Comparison of ENCODE assay signal across 21 cellular contexts in the genomic region with DNA sequence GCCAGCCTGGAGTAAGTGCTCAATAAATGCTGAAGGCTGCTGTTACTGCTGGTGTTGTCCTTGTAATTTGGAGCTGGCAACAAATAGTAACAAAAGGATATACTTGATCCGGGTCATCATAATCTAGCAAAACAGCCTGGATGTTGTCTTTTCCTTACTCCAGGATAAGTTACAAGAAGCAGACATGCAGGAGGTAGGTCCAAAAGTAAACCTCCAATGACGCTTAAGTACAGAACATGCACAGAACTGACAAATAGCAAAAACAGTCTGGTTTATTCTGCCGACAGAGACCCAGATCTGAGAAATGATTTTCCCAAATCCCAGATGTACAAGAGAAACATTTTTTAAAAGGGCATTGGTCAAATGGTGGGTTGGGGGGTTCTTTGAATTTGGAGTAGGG.
"Had no signal": no experiment of that assay in that cellular context is flagged by ENCODE, and none has a peak within 500 bp of the region (broad histone marks: within the 10 kb centered on the region; RNA-seq: fewer than 3 reads in every experiment).

No MANE protein-coding gene starts in this region.

- H3K9me3 ChIP-seq: colonic mucosa, right lobe of liver, thyroid gland, upper lobe of right lung had no signal

- H3K27me3 ChIP-seq: colonic mucosa, right lobe of liver, thyroid gland, upper lobe of right lung had no signal

- ATAC-seq: activated naive CD8-positive, alpha-beta T cell treated with anti-CD3 and anti-CD28 coated beads, Interleukin-2, amount 50 U/mL, for 24 hours; activated T-cell treated with anti-CD3 and anti-CD28 coated beads, Interleukin-2, amount 50 U/mL, for 4 hours; left colon; natural killer cell treated with Interleukin-12 subunit alpha and Interleukin-12 subunit beta and Interleukin-15 and Interleukin-18, amount 100 ng/mL, for 72 hours; right lobe of liver; stimulated activated effector memory CD8-positive, alpha-beta T cell treated with anti-CD3 and anti-CD28 coated beads, Interleukin-12 subunit alpha, Interleukin-12 subunit beta, amount 100 ng/mL, for 72 hours; stimulated activated naive CD8-positive, alpha-beta T cell treated with anti-CD3 and anti-CD28 coated beads, Interleukin-15, amount 100 ng/mL, for 72 hours; upper lobe of right lung had no signal

- H3K36me3 ChIP-seq: colonic mucosa, right lobe of liver, thyroid gland, upper lobe of right lung had no signal

- DNase-seq: activated CD4-positive, alpha-beta memory T cell treated with anti-CD3 and anti-CD28 coated beads for 36 hours; activated CD4-positive, alpha-beta T cell treated with anti-CD3 and anti-CD28 coated beads, Interleukin-2, amount 10 ng/mL, durations not matched to agents 24 days and 14 days; activated CD4-positive, CD25-positive, alpha-beta regulatory T cell treated with anti-CD3 and anti-CD28 coated beads, Interleukin-2, amount 50 U/mL, for 72 hours; activated CD8-positive, alpha-beta memory T cell treated with anti-CD3 and anti-CD28 coated beads, Interleukin-2, amount 50 U/mL, for 4 hours; activated naive CD8-positive, alpha-beta T cell treated with anti-CD3 and anti-CD28 coated beads, Interleukin-2, amount 50 U/mL, for 24 hours; activated T-cell treated with anti-CD3 and anti-CD28 coated beads, Interleukin-2, amount 50 U/mL, for 4 hours; colonic mucosa; effector CD8-positive, alpha-beta T cell; head of caudate nucleus; hippocampal formation; left colon; posterior cingulate gyrus; right lobe of liver; stimulated activated CD4-positive, alpha-beta T cell treated with anti-CD3 and anti-CD28 coated beads, Interleukin-4, amount 100 ng/mL, for 24 hours; stimulated activated naive CD8-positive, alpha-beta T cell treated with anti-CD3 and anti-CD28 coated beads, Interleukin-15, amount 100 ng/mL, for 72 hours; SW 1271; thyroid gland; upper lobe of right lung had no signal

- H3K27ac ChIP-seq: colonic mucosa, right lobe of liver, thyroid gland, upper lobe of right lung had no signal

- H3K4me3 ChIP-seq: colonic mucosa, right lobe of liver, skin epidermis, thyroid gland, upper lobe of right lung had no signal

- H3K4me1 ChIP-seq: colonic mucosa, right lobe of liver, thyroid gland, upper lobe of right lung had no signal
